7 cellular contexts compared by ENCODE assay signal in genomic region chr13:29304148-29304547, GRCh38.
"Had no signal": no experiment of that assay in that cellular context is flagged by ENCODE, and none has a peak within 500 bp of the region (broad histone marks: within the 10 kb centered on the region; RNA-seq: fewer than 3 reads in every experiment).

No MANE protein-coding gene starts in this region.

- DNase-seq: GDM1, GF-D8 had no signal

- H3K4me3 ChIP-seq: GM12878 had no signal

- FAIRE-seq: G401.6, GM12878, GM12891, GM12892, GM18507 had no signal
